ENCODE assay signal across 8 cellular contexts in the genomic region with DNA sequence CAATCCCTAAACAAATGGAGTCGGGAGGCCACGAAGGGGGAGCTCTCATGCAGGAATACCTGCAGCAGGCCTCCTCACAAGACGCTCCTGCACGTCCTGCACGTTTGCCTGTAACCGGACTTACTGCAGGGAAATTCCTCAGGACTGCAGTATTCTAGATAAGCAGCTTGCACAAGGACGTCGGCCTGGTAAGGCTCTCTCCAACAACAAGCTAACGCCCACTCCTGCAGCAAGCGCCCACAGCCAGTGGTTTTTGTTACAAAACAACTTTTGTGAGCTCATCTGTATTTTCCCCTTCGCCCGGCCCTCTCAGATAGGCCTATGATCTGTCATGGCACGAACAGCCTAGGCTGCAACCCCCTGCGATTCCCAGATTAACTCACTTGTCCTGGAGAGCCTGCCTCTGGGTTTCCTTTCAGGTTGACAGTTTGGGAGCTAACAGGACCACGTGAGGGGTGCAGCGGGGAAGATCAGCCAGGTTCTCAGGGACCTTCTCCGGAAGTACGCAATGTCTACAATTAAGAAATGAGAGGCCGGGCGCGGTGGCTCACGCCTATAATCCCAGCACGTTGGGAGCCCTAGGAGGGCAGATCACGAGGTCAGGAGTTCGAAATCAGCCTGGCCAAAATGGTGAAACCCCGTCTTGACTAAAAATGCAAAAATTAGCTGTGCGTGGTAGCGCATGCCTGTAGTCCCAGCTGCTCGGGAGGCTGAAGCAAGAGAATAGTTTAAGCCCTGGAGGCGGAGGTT. TPM values are rescaled to one million over a fixed set of nuclear protein-coding genes. Genes with fewer than 3 reads are reported as not detected.
DNase-seq lines count a peak whose midpoint lies in the region; ATAC-seq and TF ChIP-seq lines count a peak whose summit lies in the region.

No MANE protein-coding gene starts in this region.

- H3K27me3 ChIP-seq in BLaER1 (no peaks in the 10 kb centered on the region), KMS-11 (ENCODE audit: insufficient read depth, low read depth) (no peaks in the 10 kb centered on the region), mononuclear cell (ENCODE audit: insufficient read depth, low read length) (no peaks in the 10 kb centered on the region)

- peaks cover 16% of the 10 kb centered on the region; the same call in 1 of the 2 replicates for H3K36me3 ChIP-seq in BLaER1
- H3K36me3 ChIP-seq in KMS-11 (ENCODE audit: insufficient read depth): no peaks in the 10 kb centered on the region

- peak overlapping the region; percentile 66 for H2AFZ ChIP-seq in KMS-11 (ENCODE audit: low read depth)

- H3K9ac ChIP-seq in BLaER1: peak overlapping the region; percentile 97
- peak overlapping the region; percentile 85; the same call in 1 of the 2 replicates for H3K9ac ChIP-seq in KMS-11

- no peaks in the 10 kb centered on the region for H3K9me3 ChIP-seq in BLaER1
- no peaks in the 10 kb centered on the region for H3K9me3 ChIP-seq in mononuclear cell (ENCODE audit: low read depth, low read length)

- H3K4me2 ChIP-seq in BLaER1 (peak overlapping the region; percentile 99), KMS-11 (peak overlapping the region; percentile 99)

- H3K27ac ChIP-seq in BLaER1: no peak overlapping the region
- H3K27ac ChIP-seq in KMS-11: peak overlapping the region; percentile 96

- no peak for TF ChIP-seq CTCF in KMS-11 (conservative IDR thresholded peaks at IDR 0.05; ENCODE audit: low read depth, low read length)

- ATAC-seq in HG02610 (IDR thresholded peaks at IDR 0.05; ENCODE audit: unreplicated experiment): no peak

- H3K4me3 ChIP-seq in BLaER1 (peak overlapping the region; percentile 85), KMS-11 (IDR thresholded peaks at IDR 0.05; ENCODE audit: insufficient read depth, low read depth, low read length) (peak overlapping the region; percentile 95), mononuclear cell (ENCODE audit: low read length) (peak overlapping the region; percentile 95)

- H3K79me2 ChIP-seq in KMS-11 (ENCODE audit: insufficient read depth, low read depth): no peaks in the 10 kb centered on the region

- peaks cover 37% of the 10 kb centered on the region for H4K20me1 ChIP-seq in BLaER1
- H4K20me1 ChIP-seq in KMS-11 (ENCODE audit: insufficient read depth): no peaks in the 10 kb centered on the region

- H3K4me1 ChIP-seq in BLaER1: peaks cover 47% of the 10 kb centered on the region
- peaks cover 35% of the 10 kb centered on the region for H3K4me1 ChIP-seq in KMS-11 (ENCODE audit: low read depth, poor library complexity, severe bottlenecking)
- peaks cover 27% of the 10 kb centered on the region for H3K4me1 ChIP-seq in mononuclear cell (ENCODE audit: insufficient read depth, low read length)

- peak; percentile 71 for DNase-seq in activated CD4-positive, alpha-beta T cell treated with anti-CD3 and anti-CD28 coated beads for 48 hours
- peak; percentile 52 for DNase-seq in effector CD4-positive, alpha-beta T cell
- DNase-seq in stimulated activated naive CD4-positive, alpha-beta T cell treated with Interleukin-2 at 50 U/mL for 16 hours (lab: John Stamatoyannopoulos, UW): peak; percentile 69
- no peak for DNase-seq in GM19240 (ENCODE audit: insufficient read length, low spot score)

RNA-seq across cellular contexts. Expression of gene MIB2, which starts 0.9 kb away (rescaled TPM):
- 23.1 TPM for total RNA-seq in mononuclear cell

RNA-seq across cellular contexts. Expression of gene FNDC10, which starts 14.4 kb away (rescaled TPM):
- 1.2 TPM for total RNA-seq in mononuclear cell

RNA-seq across cellular contexts. Expression of gene MMP23B, which starts 17.6 kb away (rescaled TPM):
- total RNA-seq in mononuclear cell: 1.3 TPM

RNA-seq across cellular contexts. Expression of gene SSU72, which starts 39.7 kb away (rescaled TPM):
- 47.9 TPM for total RNA-seq in mononuclear cell

RNA-seq across cellular contexts. Expression of gene CDK11B, which starts 44.4 kb away (rescaled TPM):
- total RNA-seq in mononuclear cell: 9.3 TPM
